In genomic region chr11:3799143-3799542, GRCh38 we compare ENCODE assay signal across 1 cellular context.
TF ChIP-seq lines count a peak whose summit lies in the region.

No MANE protein-coding gene starts in this region.

TF ChIP-seq in K562, 482 proteins besides CTCF, POLR2A, EP300 and RAD21:
- no peak for TF ChIP-seq MEF2A (IDR thresholded peaks at IDR 0.05; ENCODE audit: control insufficient read depth, low read depth, low read length)
- TF ChIP-seq HMG20B (CRISPR knock-in tag; IDR thresholded peaks at IDR 0.05) = no peak
- TF ChIP-seq SMARCA5 (IDR thresholded peaks at IDR 0.05) = no peak
- TF ChIP-seq NEUROD1 (IDR thresholded peaks at IDR 0.05; ENCODE audit: borderline replicate concordance, low read depth, low read length, partially characterized antibody) = no peak
- TF ChIP-seq ZNF668 (CRISPR knock-in tag; IDR thresholded peaks at IDR 0.05) = no peak
- TF ChIP-seq FOSL1 (tag; conservative IDR thresholded peaks at IDR 0.05) = no peak
- no peak for TF ChIP-seq ZKSCAN3 (CRISPR knock-in tag; IDR thresholded peaks at IDR 0.05)
- no peak for TF ChIP-seq ZNF766 (CRISPR knock-in tag; conservative IDR thresholded peaks at IDR 0.05)
- no peak for TF ChIP-seq ZNF778 (CRISPR knock-in tag; IDR thresholded peaks at IDR 0.05)
- TF ChIP-seq KDM1A (IDR thresholded peaks at IDR 0.05) = no peak
- no peak for TF ChIP-seq TCF3 (CRISPR knock-in tag; IDR thresholded peaks at IDR 0.05)
